In the genomic region with DNA sequence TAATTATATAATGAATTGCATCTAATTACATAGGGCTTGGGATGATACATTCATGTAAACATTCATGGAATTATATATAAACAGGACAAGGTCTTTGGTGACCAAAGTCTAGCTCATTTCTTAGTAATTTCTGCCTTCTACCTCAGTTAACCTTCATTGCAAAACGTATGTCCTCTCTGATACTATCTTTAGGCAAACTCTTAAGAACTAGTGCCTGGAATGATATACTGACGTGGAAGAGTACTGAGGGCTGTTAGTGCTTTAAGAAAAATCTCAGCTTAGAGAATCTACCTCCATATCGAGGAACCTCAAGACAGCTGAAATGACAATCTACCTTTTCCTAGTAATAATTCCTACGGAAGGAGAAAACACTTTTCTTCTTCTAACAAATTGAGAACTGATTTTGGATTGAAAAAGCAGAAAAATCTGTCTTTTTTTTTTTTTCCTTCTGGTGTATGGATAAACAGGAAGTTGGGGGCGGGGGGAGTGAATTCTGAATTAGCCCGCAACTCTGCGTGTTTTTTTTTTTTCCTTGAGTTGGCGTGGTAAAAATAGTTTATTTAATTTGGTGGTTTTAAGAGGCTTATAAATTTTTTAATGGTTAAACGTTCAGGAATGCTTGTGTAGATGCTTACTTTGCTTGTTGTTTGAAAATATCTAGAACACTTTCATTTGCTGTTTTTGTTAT, we compare ENCODE assay signal across 11 cellular contexts. TPM values are rescaled to one million over a fixed set of nuclear protein-coding genes. Genes with fewer than 3 reads are reported as not detected.
A peak's percentile ranks its signal among the peaks of the same experiment; 100 is the strongest.
DNase-seq lines count a peak whose midpoint lies in the region; ATAC-seq and TF ChIP-seq lines count a peak whose summit lies in the region.
"Had no signal": no experiment of that assay in that cellular context is flagged by ENCODE, and none has a peak within 500 bp of the region (broad histone marks: within the 10 kb centered on the region; RNA-seq: fewer than 3 reads in every experiment).

No MANE protein-coding gene starts in this region.

- no peak overlapping the region for H2AFZ ChIP-seq in Karpas-422 (ENCODE audit: low read length)

- H3K9ac ChIP-seq in Karpas-422 (ENCODE audit: low read length) = no peak overlapping the region

- no peaks in the 10 kb centered on the region for H4K20me1 ChIP-seq in Karpas-422 (ENCODE audit: insufficient read depth, low read depth, low read length)

- no peak overlapping the region for H3K27ac ChIP-seq in right cardiac atrium (ENCODE audit: low read length)
- peak overlapping the region; percentile 68 for H3K27ac ChIP-seq in brain microvascular endothelial cell
- H3K27ac ChIP-seq in vagina = peak overlapping the region; percentile 62
- H3K27ac ChIP-seq in Karpas-422 (ENCODE audit: low read length) = no peak overlapping the region
- H3K27ac ChIP-seq: WERI-Rb-1 had no signal

- H3K4me1 ChIP-seq in right cardiac atrium (ENCODE audit: control insufficient read depth, insufficient read depth, low read length) = peaks cover 8% of the 10 kb centered on the region
- H3K4me1 ChIP-seq in vagina = peaks cover 40% of the 10 kb centered on the region
- H3K4me1 ChIP-seq in Karpas-422 (ENCODE audit: low read length) = no peaks in the 10 kb centered on the region

- TF ChIP-seq CTCF in brain microvascular endothelial cell (IDR thresholded peaks at IDR 0.05; ENCODE audit: low read depth, low read length, missing control alignments) (no peak), vagina (IDR thresholded peaks at IDR 0.05) (no peak)

- ATAC-seq in right cardiac atrium (no peak), left ventricle myocardium superior (no peak), GM18873 (IDR thresholded peaks at IDR 0.05; ENCODE audit: low FRiP score, unreplicated experiment) (no peak)
- no peak for ATAC-seq in natural killer cell treated with Interleukin-12 subunit alpha and Interleukin-12 subunit beta and Interleukin-15 and Interleukin-18, amount 100 ng/mL, for 72 hours

- no peaks in the 10 kb centered on the region for H3K27me3 ChIP-seq in right cardiac atrium (ENCODE audit: control insufficient read depth, insufficient read depth)
- H3K27me3 ChIP-seq in brain microvascular endothelial cell (replicated peaks) = no peaks in the 10 kb centered on the region
- no peaks in the 10 kb centered on the region for H3K27me3 ChIP-seq in vagina
- no peaks in the 10 kb centered on the region for H3K27me3 ChIP-seq in Karpas-422 (ENCODE audit: low read length)

- DNase-seq in right cardiac atrium (peak in 1 of 3 donors; percentile 54), left ventricle myocardium superior (no peak), brain microvascular endothelial cell (no peak), vagina (ENCODE audit: extremely low spot score in 2 of 2) (no peak), Karpas-422 (no peak), anterior cingulate cortex (lab: John Stamatoyannopoulos, UW) (no peak)
- no peak for DNase-seq in natural killer cell treated with Interleukin-12 subunit alpha and Interleukin-12 subunit beta and Interleukin-15 and Interleukin-18, amount 100 ng/mL, for 72 hours (ENCODE audit: low spot score)
- DNase-seq: stimulated activated CD4-positive, alpha-beta T cell treated with anti-CD3 and anti-CD28 coated beads, Interleukin-12 subunit alpha, Interleukin-12 subunit beta, amount 100 ng/mL, for 4 hours; WERI-Rb-1 had no signal

- intact Hi-C loops in right cardiac atrium (cut with DNase I) (no loop called here), left ventricle myocardium superior (cut with micrococcal nuclease) (no loop called here), vagina (cut with DNase I) (no loop called here)

- H3K36me3 ChIP-seq in brain microvascular endothelial cell (replicated peaks) (peaks cover 13% of the 10 kb centered on the region), vagina (no peaks in the 10 kb centered on the region), Karpas-422 (ENCODE audit: insufficient read depth, low read length) (no peaks in the 10 kb centered on the region)
- H3K36me3 ChIP-seq: WERI-Rb-1 had no signal

- H3K36me3 Mint-ChIP-seq in natural killer cell treated with Interleukin-12 subunit alpha and Interleukin-12 subunit beta and Interleukin-15 and Interleukin-18, amount 100 ng/mL, for 72 hours = no peaks in the 10 kb centered on the region

- H3K4me3 Mint-ChIP-seq in natural killer cell treated with Interleukin-12 subunit alpha and Interleukin-12 subunit beta and Interleukin-15 and Interleukin-18, amount 100 ng/mL, for 72 hours = peak overlapping the region; percentile 41

- H3K9me3 Mint-ChIP-seq in natural killer cell treated with Interleukin-12 subunit alpha and Interleukin-12 subunit beta and Interleukin-15 and Interleukin-18, amount 100 ng/mL, for 72 hours = no peaks in the 10 kb centered on the region

- H3K27ac Mint-ChIP-seq in natural killer cell treated with Interleukin-12 subunit alpha and Interleukin-12 subunit beta and Interleukin-15 and Interleukin-18, amount 100 ng/mL, for 72 hours = peak overlapping the region in 1 of 2 donors; percentile 44

- no peak for TF ChIP-seq POLR2A in vagina (IDR thresholded peaks at IDR 0.05)

- no peaks in the 10 kb centered on the region for H3K79me2 ChIP-seq in Karpas-422 (ENCODE audit: low read length)

- H3K4me3 ChIP-seq in right cardiac atrium (ENCODE audit: low read length) (peak overlapping the region; percentile 38), brain microvascular endothelial cell (ENCODE audit: low read depth, low read length) (peak overlapping the region; percentile 6), vagina (no peak overlapping the region), Karpas-422 (ENCODE audit: low read length) (no peak overlapping the region)

- WGBS in right cardiac atrium = 16% methylated on average over 9 of the region's 9 CpGs

- H3K4me1 Mint-ChIP-seq in natural killer cell treated with Interleukin-12 subunit alpha and Interleukin-12 subunit beta and Interleukin-15 and Interleukin-18, amount 100 ng/mL, for 72 hours (ENCODE audit: low read depth in 2 of 2) = peaks cover 13 to 14% of the 10 kb centered on the region in 2 donors

- no peak overlapping the region for H3K4me2 ChIP-seq in Karpas-422 (ENCODE audit: low read depth, low read length, poor library complexity, severe bottlenecking)

- H3K9me3 ChIP-seq in right cardiac atrium (ENCODE audit: control insufficient read depth, low read length) (no peaks in the 10 kb centered on the region), vagina (no peaks in the 10 kb centered on the region), Karpas-422 (ENCODE audit: low read length) (no peaks in the 10 kb centered on the region)

- no peaks in the 10 kb centered on the region for H3K27me3 Mint-ChIP-seq in natural killer cell treated with Interleukin-12 subunit alpha and Interleukin-12 subunit beta and Interleukin-15 and Interleukin-18, amount 100 ng/mL, for 72 hours

- no peaks in the 10 kb centered on the region for H3K9me2 ChIP-seq in Karpas-422 (replicated peaks; ENCODE audit: insufficient read depth, low read length)

- in situ Hi-C loops in brain microvascular endothelial cell (cut with HindIII; ENCODE audit: low pct_ligation_motif_present, low sequenced_read_pairs) = no loop called here

RNA-seq across cellular contexts. Expression of a gene that starts 43.2 kb away (rescaled TPM):
- total RNA-seq in right cardiac atrium (10 to 100 TPM; 17.0 to 26.4 (median 24.7) TPM), left ventricle myocardium superior (22.8 TPM), vagina (15.0 TPM)
- polyA plus RNA-seq in right cardiac atrium = 9.5 TPM
- not detected for total RNA-seq in natural killer cell treated with Interleukin-12 subunit alpha and Interleukin-12 subunit beta and Interleukin-15 and Interleukin-18, amount 100 ng/mL, for 72 hours
- total RNA-seq in Karpas-422 (2014; rRNA removed; shearing (Covaris generic); ENCODE audit: low replicate concordance) = not detected in 2 replicates
- total RNA-seq: HT-29 had no signal

Comparison
In these comparisons a context has a peak if more than half of its experiments do, and no peak if none do; other contexts are left out.
1. H3K27ac ChIP-seq: peak in brain microvascular endothelial cell (single experiment) and vagina (single experiment); none in right cardiac atrium (single experiment) and Karpas-422 (single experiment).
2. H3K4me3 ChIP-seq: peak in right cardiac atrium (single experiment) and brain microvascular endothelial cell (single experiment); none in vagina (0 of 2) and Karpas-422 (single experiment).
3. RNA of a gene that starts 43.2 kb away (total RNA-seq): 17.0 to 26.4 TPM in right cardiac atrium, 22.8 TPM in left ventricle myocardium superior (single experiment) and 15.0 TPM in vagina (single experiment); not detected in natural killer cell treated with Interleukin-12 subunit alpha and Interleukin-12 subunit beta and Interleukin-15 and Interleukin-18, amount 100 ng/mL, for 72 hours and not detected in Karpas-422; every median in the first group is over 10 times any median in the second.